ENCODE assay signal across 19 cellular contexts in the genomic region with DNA sequence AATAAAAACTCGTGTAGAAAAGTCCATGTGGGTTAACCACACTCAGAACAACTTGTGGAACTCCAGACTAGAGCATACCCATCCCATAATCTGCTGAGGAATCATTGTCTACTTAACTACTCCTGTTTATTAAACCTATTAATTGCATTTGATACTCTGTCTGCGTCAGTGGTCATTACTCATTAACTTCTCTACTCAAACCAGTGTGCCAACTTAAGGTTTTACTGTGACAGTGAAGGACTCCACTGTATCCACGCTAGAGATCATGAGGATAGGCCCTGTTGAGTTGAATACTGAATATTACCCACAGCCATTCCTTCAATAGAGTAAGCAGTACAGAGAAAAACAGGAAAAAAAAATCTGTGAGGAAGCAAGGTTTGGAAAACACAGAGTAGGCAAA. TPM values are rescaled to one million over a fixed set of nuclear protein-coding genes. Genes with fewer than 3 reads are reported as not detected.
A peak's percentile ranks its signal among the peaks of the same experiment; 100 is the strongest.
DNase-seq lines count a peak whose midpoint lies in the region; ATAC-seq, FAIRE-seq and TF ChIP-seq lines count a peak whose summit lies in the region.
"Had no signal": no experiment of that assay in that cellular context is flagged by ENCODE, and none has a peak within 500 bp of the region (broad histone marks: within the 10 kb centered on the region; RNA-seq: fewer than 3 reads in every experiment).

No MANE protein-coding gene starts in this region.

- H3K4me3 Mint-ChIP-seq in Calu3 (ENCODE audit: low read depth, unreplicated experiment): no peak overlapping the region
- H3K4me3 Mint-ChIP-seq: CD14-positive monocyte; CD4-positive, alpha-beta memory T cell; H9; IgD-negative memory B cell had no signal

- no TSS peak for BruUV-seq in Calu3 (replicated peaks; lab: Mats Ljungman, UMichigan)

- peak overlapping the region; percentile 57 for H3K27ac Mint-ChIP-seq in Calu3 (ENCODE audit: unreplicated experiment)
- H3K27ac Mint-ChIP-seq: CD14-positive monocyte; CD4-positive, alpha-beta memory T cell; H9; IgD-negative memory B cell had no signal

- no peak for FAIRE-seq in GM19239 (lab: Jason Lieb, UNC)
- FAIRE-seq: GM12878, H1, HTR-8/SVneo had no signal

- H3K27ac ChIP-seq in muscle layer of duodenum (ENCODE audit: low read length): peak overlapping the region; percentile 43
- H3K27ac ChIP-seq: BLaER1, HL-60 had no signal

- H3K27me3 ChIP-seq in muscle layer of duodenum (ENCODE audit: low read depth, low read length): no peaks in the 10 kb centered on the region
- H3K27me3 ChIP-seq: BLaER1 had no signal

- no peak for ATAC-seq in HG02678 (IDR thresholded peaks at IDR 0.05; ENCODE audit: unreplicated experiment)
- ATAC-seq: GM12878 had no signal

- H3K36me3 Mint-ChIP-seq in Calu3 (ENCODE audit: insufficient read depth, unreplicated experiment): no peaks in the 10 kb centered on the region
- H3K36me3 Mint-ChIP-seq: CD14-positive monocyte; CD4-positive, alpha-beta memory T cell; IgD-negative memory B cell had no signal

- no peak for TF ChIP-seq CTCF in Calu3 (IDR thresholded peaks at IDR 0.05; ENCODE audit: unreplicated experiment)

- DNase-seq in Calu3 (no peak), kidney tubule cell (ENCODE audit: low spot score) (peak; percentile 19), GM19239 (ENCODE audit: insufficient read length, low spot score) (no peak), DMS79 treated with DMSO at 0.1 percent for 48 hours (lab: John Stamatoyannopoulos, UW) (no peak)
- DNase-seq: CD4-positive, alpha-beta memory T cell; DND-41; EL; H9; KBM-7 had no signal

- peaks cover 0 to 3% of the 10 kb centered on the region in 2 donors for H3K36me3 ChIP-seq in muscle layer of duodenum (ENCODE audit: control insufficient read depth in 1 of 2, insufficient read depth in 2 of 2, low read length in 2 of 2)
- H3K36me3 ChIP-seq: BLaER1 had no signal

- H3K9me3 ChIP-seq in muscle layer of duodenum (ENCODE audit: control insufficient read depth in 1 of 2, low read length in 2 of 2): no peaks in the 10 kb centered on the region
- H3K9me3 ChIP-seq: BLaER1 had no signal

- peaks cover 17% of the 10 kb centered on the region for H3K4me1 Mint-ChIP-seq in Calu3 (ENCODE audit: low read depth, unreplicated experiment)
- H3K4me1 Mint-ChIP-seq: CD14-positive monocyte; CD4-positive, alpha-beta memory T cell; IgD-negative memory B cell had no signal

- intact Hi-C loops in Calu3 (cut with micrococcal nuclease; ENCODE audit: unreplicated experiment): no loop called here

- no peaks in the 10 kb centered on the region for H3K4me1 ChIP-seq in muscle layer of duodenum (ENCODE audit: control insufficient read depth in 1 of 2, insufficient read depth in 2 of 2, low read length in 2 of 2)
- H3K4me1 ChIP-seq: BLaER1 had no signal

- no peaks in the 10 kb centered on the region for H3K27me3 Mint-ChIP-seq in Calu3 (ENCODE audit: unreplicated experiment)
- H3K27me3 Mint-ChIP-seq: CD4-positive, alpha-beta memory T cell; IgD-negative memory B cell had no signal

- no peak overlapping the region for H3K4me3 ChIP-seq in muscle layer of duodenum (ENCODE audit: low read depth in 1 of 2, low read length in 2 of 2)
- H3K4me3 ChIP-seq: BLaER1, GM12878 had no signal

- CTCF ChIA-PET in Calu3 (lab: Charles Lee): no interaction called here

- H3K9me3 Mint-ChIP-seq in Calu3 (ENCODE audit: low read depth, unreplicated experiment): no peaks in the 10 kb centered on the region
- H3K9me3 Mint-ChIP-seq: H9 had no signal

RNA-seq across cellular contexts. Expression of a gene that starts 17.3 kb away (rescaled TPM):
- total RNA-seq in Calu3 (2022): 4.0 and 4.5 TPM in 2 replicates
- total RNA-seq: G401 had no signal
